8 cellular contexts compared by ENCODE assay signal in the genomic region with DNA sequence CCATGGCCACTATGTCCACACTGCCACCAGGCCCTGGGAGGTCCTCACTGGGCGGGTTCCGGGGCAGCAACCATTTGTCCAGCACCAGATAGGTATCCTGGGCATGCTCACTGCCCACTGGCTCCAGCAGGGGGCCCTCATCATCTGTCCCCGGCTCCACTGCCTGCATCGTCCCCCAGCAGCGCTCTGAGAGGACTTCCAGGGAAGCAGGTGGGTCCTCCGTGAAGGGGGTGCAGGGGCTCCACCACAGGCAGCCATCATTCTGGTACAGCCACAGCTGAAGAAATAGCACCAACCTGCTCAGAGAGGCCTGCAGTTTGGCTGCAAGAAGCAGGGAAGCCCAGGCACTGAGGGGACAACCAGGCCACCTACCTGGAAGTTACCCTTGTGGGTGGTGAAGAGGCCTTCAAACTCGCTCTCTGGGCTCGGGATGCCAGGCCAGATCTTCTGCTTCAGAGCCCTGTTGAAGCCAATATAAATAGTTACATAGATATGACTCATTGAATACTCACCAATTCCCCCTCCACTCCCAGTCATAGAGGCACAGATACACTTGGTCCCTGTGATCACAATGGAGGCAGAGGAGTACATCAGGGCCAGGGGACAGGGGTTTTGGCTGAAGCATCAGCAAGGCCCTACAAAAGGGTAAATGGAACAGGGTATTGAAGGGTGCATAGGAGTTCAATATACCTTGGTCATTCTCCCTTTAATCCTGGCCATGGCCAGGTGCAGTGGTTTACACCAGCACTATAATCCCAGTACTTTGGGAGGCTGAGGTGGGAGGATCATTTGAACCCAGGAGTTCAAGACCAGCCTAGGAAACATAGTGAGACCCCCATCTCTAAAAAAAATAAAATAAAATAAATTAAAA. TPM values are rescaled to one million over a fixed set of nuclear protein-coding genes. Genes with fewer than 3 reads are reported as not detected.
DNase-seq lines count a peak whose midpoint lies in the region; ATAC-seq and TF ChIP-seq lines count a peak whose summit lies in the region.

No MANE protein-coding gene starts in this region.

- peak overlapping the region; percentile 43 for H2BK120ac ChIP-seq in IMR-90 (ENCODE audit: low read depth, low read length)

- dilution Hi-C loops in IMR-90 (cut with HindIII; ENCODE audit: low sequenced_read_pairs, unreplicated experiment) = no loop called here

- H2BK20ac ChIP-seq in IMR-90 (ENCODE audit: low read depth, low read length) = peak overlapping the region; percentile 62; the same call in 1 of the 2 replicates

- H3K4ac ChIP-seq in IMR-90 (ENCODE audit: low read depth, low read length) = peak overlapping the region; percentile 80

- H3K27me3 ChIP-seq in IMR-90 (ENCODE audit: control insufficient read depth, insufficient read depth, low read length) (no peaks in the 10 kb centered on the region; the same call in 1 of the 2 replicates), WERI-Rb-1 (ENCODE audit: insufficient read depth, low read depth, severe bottlenecking) (peaks cover 12% of the 10 kb centered on the region), foreskin keratinocyte (peaks cover 9% of the 10 kb centered on the region)

- ATAC-seq in IMR-90 (ENCODE audit: low read depth) (no peak), foreskin keratinocyte (no peak), HG03108 (IDR thresholded peaks at IDR 0.05; ENCODE audit: unreplicated experiment) (no peak)

- H2BK5ac ChIP-seq in IMR-90 (ENCODE audit: low read depth, low read length, poor library complexity, severe bottlenecking) = peak overlapping the region; percentile 78

- no peak; the same call in 1 of the 2 replicates for TF ChIP-seq RAD21 in IMR-90 (IDR thresholded peaks at IDR 0.05; ENCODE audit: low read length)

- H4K91ac ChIP-seq in IMR-90 (ENCODE audit: insufficient read depth, low read depth, low read length) = peak overlapping the region; percentile 61

- 54% methylated on average over 2 of the region's 8 CpGs; no CpG with 5 or more reads in 1 of the 2 experiments for WGBS in IMR-90 (ENCODE audit: extremely low coverage in 2 of 2, insufficient read length in 1 of 2), 2 experiments

- BruUV-seq in IMR-90 (replicated peaks; lab: Mats Ljungman, UMichigan) = no TSS peak

- peak overlapping the region; percentile 16; the same call in 1 of the 2 replicates for H3K23ac ChIP-seq in IMR-90 (ENCODE audit: low read depth, low read length)

- peak overlapping the region in 1 of 2 experiments; percentile 64; a peak in 1 of 4 replicates for H4K8ac ChIP-seq in IMR-90 (ENCODE audit: low read depth in 2 of 2, low read length in 2 of 2)

- peak overlapping the region; percentile 10; the same call in 1 of the 2 replicates for H3K9ac ChIP-seq in IMR-90 (ENCODE audit: low read depth, low read length)

- peaks cover 11% of the 10 kb centered on the region; the same call in 1 of the 2 replicates for H4K20me1 ChIP-seq in IMR-90 (ENCODE audit: insufficient read depth, low read length)

- peak overlapping the region; percentile 70 for H3K4me2 ChIP-seq in IMR-90 (ENCODE audit: low read depth, low read length)

- H2AK5ac ChIP-seq in IMR-90 (ENCODE audit: low read depth, low read length) = peak overlapping the region; percentile 93

- DNase-seq in NCI-H1417 (lab: John Stamatoyannopoulos, UW) = peak in 2 of 3 experiments; percentile 17 to 63
- no peak for DNase-seq in NCI-H1417 treated with DMSO at 0.1 percent for 48 hours (lab: John Stamatoyannopoulos, UW)
- DNase-seq in IMR-90 = peak; percentile 89
- DNase-seq in WERI-Rb-1 = peak; percentile 80
- peak in 1 of 2 donors; percentile 60 for DNase-seq in foreskin keratinocyte
- DNase-seq in skeletal muscle cell (ENCODE audit: low read depth) = peak; percentile 58
- no peak for DNase-seq in stimulated activated CD4-positive, alpha-beta T cell treated with anti-CD3 and anti-CD28 coated beads, Interleukin-1b, Interleukin-23, amount 100 ng/mL, for 48 hours

- no peaks in the 10 kb centered on the region for H3K36me3 ChIP-seq in IMR-90 (ENCODE audit: control insufficient read depth, insufficient read depth, low read length)
- H3K36me3 ChIP-seq in WERI-Rb-1 = no peaks in the 10 kb centered on the region; the same call in 1 of the 2 replicates

- H2BK15ac ChIP-seq in IMR-90 (ENCODE audit: low read depth, low read length) = no peak overlapping the region

- peak overlapping the region; percentile 92 for H2AK9ac ChIP-seq in IMR-90 (replicated peaks; ENCODE audit: low read depth, low read length, poor library complexity)

- H3K9me3 ChIP-seq in IMR-90 (ENCODE audit: control insufficient read depth, insufficient read depth, low read length) = no peaks in the 10 kb centered on the region
- no peaks in the 10 kb centered on the region for H3K9me3 ChIP-seq in WERI-Rb-1 (ENCODE audit: severe bottlenecking)

- 0 out of 2 replicates have a peak overlapping the region, but pooled peaks have one; percentile 3 for H3K18ac ChIP-seq in IMR-90 (ENCODE audit: low read depth, low read length)

- H3K9me1 ChIP-seq in IMR-90 (ENCODE audit: insufficient read depth, low read length) = peaks cover 37% of the 10 kb centered on the region

- peak overlapping the region; percentile 79 for H2AFZ ChIP-seq in IMR-90 (replicated peaks; ENCODE audit: low read length, poor library complexity)

- H3K4me3 ChIP-seq in IMR-90 (ENCODE audit: insufficient read depth, low read depth, low read length) = no peak overlapping the region
- no peak overlapping the region for H3K4me3 ChIP-seq in WERI-Rb-1 (ENCODE audit: low read depth, low read length)
- no peak overlapping the region for H3K4me3 ChIP-seq in skeletal muscle cell (ENCODE audit: low read depth, low read length)

- H3K27ac ChIP-seq in IMR-90 (ENCODE audit: insufficient read depth, low read length) = peak overlapping the region; percentile 75
- H3K27ac ChIP-seq in WERI-Rb-1 = no peak overlapping the region
- H3K27ac ChIP-seq in foreskin keratinocyte = no peak overlapping the region

- CTCF ChIA-PET in IMR-90 (lab: Yijun Ruan, JAX) = no interaction called here

- H3K79me1 ChIP-seq in IMR-90 (ENCODE audit: low read depth in 1 of 2, low read length in 2 of 2) = peaks cover 8 to 40% of the 10 kb centered on the region in 2 experiments

- 0 out of 2 replicates have a peak, but pooled peaks have one; percentile 30 for TF ChIP-seq CTCF in IMR-90 (conservative IDR thresholded peaks at IDR 0.05; ENCODE audit: low read depth, low read length)
- peak; percentile 90 for TF ChIP-seq CTCF in WERI-Rb-1 (IDR thresholded peaks at IDR 0.05; ENCODE audit: low read depth, low read length)
- peak; percentile 23 for TF ChIP-seq CTCF in foreskin keratinocyte (conservative IDR thresholded peaks at IDR 0.05)

- H3K4me1 ChIP-seq in IMR-90 (ENCODE audit: control insufficient read depth, insufficient read depth, low read length) (peaks cover 25% of the 10 kb centered on the region), foreskin keratinocyte (peaks cover 8% of the 10 kb centered on the region)

- 0 out of 2 replicates have a peak overlapping the region, but pooled peaks have one; percentile 42 for H4K5ac ChIP-seq in IMR-90 (ENCODE audit: low read depth, low read length)

- no peak overlapping the region for H3K56ac ChIP-seq in IMR-90 (ENCODE audit: extremely low read depth, insufficient read depth, low read length)

- POLR2A ChIA-PET in IMR-90 (lab: Charles Lee; ENCODE audit: unreplicated experiment) = no interaction called here

- no peak; the same call in 1 of the 2 replicates for TF ChIP-seq POLR2A in IMR-90 (IDR thresholded peaks at IDR 0.05; ENCODE audit: low read depth, low read length)

- in situ Hi-C loops in IMR-90 (cut with MboI; ENCODE audit: low sequenced_read_pairs) = no loop called here

- intact Hi-C loops in IMR-90 (cut with micrococcal nuclease) = no loop called here

- peak overlapping the region; percentile 80 for H3K14ac ChIP-seq in IMR-90 (replicated peaks; ENCODE audit: low read depth, low read length)

TF ChIP-seq in IMR-90, 13 proteins besides CTCF, POLR2A, EP300 and RAD21 (continues in another document):
- peak; percentile 94 for TF ChIP-seq FOS (IDR thresholded peaks at IDR 0.05; ENCODE audit: low read depth, low read length)
- no peak for TF ChIP-seq CEBPB (IDR thresholded peaks at IDR 0.05; ENCODE audit: low read depth, low read length)
- TF ChIP-seq MAZ (IDR thresholded peaks at IDR 0.05; ENCODE audit: borderline replicate concordance, low read depth, low read length) = 0 out of 2 replicates have a peak, but pooled peaks have one; percentile 42
- no peak for TF ChIP-seq RFX5 (IDR thresholded peaks at IDR 0.05; ENCODE audit: low read depth, low read length)

RNA-seq across cellular contexts. Expression of a gene that starts 4.1 kb away (rescaled TPM):
- total RNA-seq in IMR-90 (2012; rRNA removed) (0.36 and 0.56 TPM in 2 replicates), foreskin keratinocyte (2.6 and 3.0 TPM in 2 replicates)
- polyA plus RNA-seq in IMR-90 (2012; rRNA removed) (1.6 and 2.0 TPM in 2 replicates), foreskin keratinocyte (3.4 and 4.2 TPM in 2 replicates)
- polyA plus RNA-seq in IMR-90 (2012; cell fraction: cytosol; rRNA removed) = 1.2 and 1.5 TPM in 2 replicates
- polyA plus RNA-seq in IMR-90 (2012; cell fraction: nucleus; rRNA removed; ENCODE audit: low replicate concordance) = 1.1 and 1.2 TPM in 2 replicates

RNA-seq across cellular contexts. Expression of a gene that starts 5.6 kb away (rescaled TPM):
- total RNA-seq in IMR-90 (2012; rRNA removed) (3.1 and 4.3 TPM in 2 replicates), foreskin keratinocyte (3.2 and 3.8 TPM in 2 replicates)
- polyA plus RNA-seq in IMR-90 (2012; rRNA removed) (10.1 and 12.0 TPM in 2 replicates), foreskin keratinocyte (3.3 and 3.4 TPM in 2 replicates)
- 11.5 and 12.4 TPM in 2 replicates for polyA plus RNA-seq in IMR-90 (2012; cell fraction: cytosol; rRNA removed)
- 9.7 and 21.2 TPM in 2 replicates for polyA plus RNA-seq in IMR-90 (2012; cell fraction: nucleus; rRNA removed; ENCODE audit: low replicate concordance)

RNA-seq across cellular contexts. Expression of a gene that starts 23.3 kb away (rescaled TPM):
- total RNA-seq in IMR-90 (2012; rRNA removed) = 3.9 and 4.4 TPM in 2 replicates
- 45.2 and 50.2 TPM in 2 replicates for polyA plus RNA-seq in IMR-90 (2012; rRNA removed)
- 36.6 and 62.6 TPM in 2 replicates for polyA plus RNA-seq in IMR-90 (2012; cell fraction: cytosol; rRNA removed)
- 66.7 and 132 TPM in 2 replicates for polyA plus RNA-seq in IMR-90 (2012; cell fraction: nucleus; rRNA removed; ENCODE audit: low replicate concordance)
- 8.7 and 9.4 TPM in 2 replicates for total RNA-seq in foreskin keratinocyte
- 10.4 and 12.2 TPM in 2 replicates for polyA plus RNA-seq in foreskin keratinocyte

RNA-seq across cellular contexts. Expression of a gene that starts 32.2 kb away (rescaled TPM):
- total RNA-seq in IMR-90 (2012; rRNA removed) = 4.4 and 4.7 TPM in 2 replicates
- 14.0 and 14.3 TPM in 2 replicates for polyA plus RNA-seq in IMR-90 (2012; rRNA removed)
- polyA plus RNA-seq in IMR-90 (2012; cell fraction: cytosol; rRNA removed) = 10.4 and 13.2 TPM in 2 replicates
- 85.5 and 114 TPM in 2 replicates for polyA plus RNA-seq in IMR-90 (2012; cell fraction: nucleus; rRNA removed; ENCODE audit: low replicate concordance)
- total RNA-seq in foreskin keratinocyte = 5.4 and 6.3 TPM in 2 replicates
- 5.6 and 9.4 TPM in 2 replicates for polyA plus RNA-seq in foreskin keratinocyte

RNA-seq across cellular contexts. Expression of a gene that starts 32.5 kb away (rescaled TPM):
- 87.5 and 136 TPM in 2 replicates for total RNA-seq in IMR-90 (2012; rRNA removed)
- polyA plus RNA-seq in IMR-90 (2012; rRNA removed) = 107 and 110 TPM in 2 replicates
- polyA plus RNA-seq in IMR-90 (2012; cell fraction: cytosol; rRNA removed) = 71.0 and 211 TPM in 2 replicates
- polyA plus RNA-seq in IMR-90 (2012; cell fraction: nucleus; rRNA removed; ENCODE audit: low replicate concordance) = 91.3 and 108 TPM in 2 replicates
- 58.4 and 59.5 TPM in 2 replicates for total RNA-seq in foreskin keratinocyte
- polyA plus RNA-seq in foreskin keratinocyte = 95.1 and 98.9 TPM in 2 replicates

Comparison
In these comparisons a context has a peak if more than half of its experiments do, and no peak if none do; other contexts are left out.
1. DNase-seq: peak in NCI-H1417 (2 of 3), IMR-90 (single experiment), WERI-Rb-1 (single experiment) and skeletal muscle cell (single experiment); none in NCI-H1417 treated with DMSO at 0.1 percent for 48 hours (single experiment) and stimulated activated CD4-positive, alpha-beta T cell treated with anti-CD3 and anti-CD28 coated beads, Interleukin-1b, Interleukin-23, amount 100 ng/mL, for 48 hours (single experiment).
2. CTCF ChIP-seq: peak in every context shown above with its lines; median percentile 90 in WERI-Rb-1; 30 in IMR-90; 23 in foreskin keratinocyte.